30 cellular contexts compared by ENCODE assay signal in the genomic region with DNA sequence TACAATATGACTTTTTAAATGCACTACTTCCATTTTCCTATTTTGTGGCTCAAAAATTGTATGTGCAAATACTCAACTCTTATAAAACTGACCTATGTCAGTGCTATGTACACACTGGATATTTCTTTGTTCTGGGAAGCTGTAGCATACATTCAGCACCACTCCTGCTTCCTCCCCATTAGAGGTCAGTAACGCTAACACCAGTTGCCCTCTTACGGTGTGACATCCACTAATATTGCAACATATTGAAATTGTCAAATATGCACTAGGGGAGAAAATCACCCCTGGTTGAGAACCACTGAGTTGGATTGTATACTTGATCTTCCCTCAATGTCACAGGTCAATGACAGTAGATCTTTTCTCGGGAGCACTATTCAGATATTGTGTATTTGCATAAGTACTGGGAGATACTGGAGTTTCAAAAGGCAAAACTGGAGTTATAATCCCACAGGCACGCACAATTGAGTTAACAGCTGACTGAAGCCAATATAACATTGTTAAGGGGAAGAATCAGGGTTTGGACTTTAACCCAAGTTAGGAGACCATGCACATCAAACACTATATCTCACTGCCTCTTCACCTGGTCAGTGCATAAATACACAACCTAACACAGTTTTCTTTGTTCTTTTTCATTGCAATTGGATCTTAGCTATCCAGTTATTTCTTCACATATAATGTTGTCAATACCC.
"Had no signal": no experiment of that assay in that cellular context is flagged by ENCODE, and none has a peak within 500 bp of the region (broad histone marks: within the 10 kb centered on the region; RNA-seq: fewer than 3 reads in every experiment).

No MANE protein-coding gene starts in this region.

- ATAC-seq: activated CD8-positive, alpha-beta memory T cell treated with anti-CD3 and anti-CD28 coated beads, Interleukin-2, amount 10 ng/mL, durations not matched to agents 7 days and 5 days; activated T-cell treated with anti-CD3 and anti-CD28 coated beads, Interleukin-2, amount 50 U/mL, for 72 hours; activated T-helper 17 cell treated with anti-CD3 and anti-CD28 coated beads, Interleukin-2, amount 50 U/mL, for 72 hours; body of pancreas; Panc1 had no signal

- H3K36me3 Mint-ChIP-seq: activated CD8-positive, alpha-beta memory T cell treated with anti-CD3 and anti-CD28 coated beads, Interleukin-2, amount 10 ng/mL, durations not matched to agents 7 days and 5 days; activated naive CD8-positive, alpha-beta T cell treated with anti-CD3 and anti-CD28 coated beads for 36 hours had no signal

- H3K4me1 Mint-ChIP-seq: activated CD4-positive, alpha-beta memory T cell treated with anti-CD3 and anti-CD28 coated beads, Interleukin-2, amount 10 ng/mL, durations not matched to agents 7 days and 5 days; activated CD8-positive, alpha-beta memory T cell treated with anti-CD3 and anti-CD28 coated beads, Interleukin-2, amount 10 ng/mL, durations not matched to agents 7 days and 5 days; activated naive CD8-positive, alpha-beta T cell treated with anti-CD3 and anti-CD28 coated beads for 36 hours; activated T-helper 17 cell treated with anti-CD3 and anti-CD28 coated beads, Interleukin-2, amount 50 U/mL, for 72 hours had no signal

- H3K4me3 Mint-ChIP-seq: activated CD4-positive, alpha-beta memory T cell treated with anti-CD3 and anti-CD28 coated beads, Interleukin-2, amount 10 ng/mL, durations not matched to agents 7 days and 5 days; activated CD8-positive, alpha-beta memory T cell treated with anti-CD3 and anti-CD28 coated beads, Interleukin-2, amount 10 ng/mL, durations not matched to agents 7 days and 5 days; activated naive CD8-positive, alpha-beta T cell treated with anti-CD3 and anti-CD28 coated beads for 36 hours; activated T-cell treated with anti-CD3 and anti-CD28 coated beads, Interleukin-2, amount 50 U/mL, for 72 hours; activated T-helper 17 cell treated with anti-CD3 and anti-CD28 coated beads, Interleukin-2, amount 50 U/mL, for 72 hours had no signal

- DNase-seq: activated CD4-positive, alpha-beta memory T cell treated with anti-CD3 and anti-CD28 coated beads, Interleukin-2, amount 10 ng/mL, durations not matched to agents 7 days and 5 days; activated CD4-positive, alpha-beta T cell treated with anti-CD3 and anti-CD28 coated beads for 1 hour; activated CD4-positive, alpha-beta T cell treated with anti-CD3 and anti-CD28 coated beads for 48 hours; activated CD4-positive, CD25-positive, alpha-beta regulatory T cell; activated CD8-positive, alpha-beta memory T cell treated with anti-CD3 and anti-CD28 coated beads for 24 hours; activated CD8-positive, alpha-beta memory T cell treated with anti-CD3 and anti-CD28 coated beads, Interleukin-2, amount 10 ng/mL, durations not matched to agents 7 days and 5 days; activated CD8-positive, alpha-beta memory T cell treated with anti-CD3 and anti-CD28 coated beads, Interleukin-2, amount 50 U/mL, for 48 hours; activated effector memory CD4-positive, alpha-beta T cell treated with anti-CD3 and anti-CD28 coated beads, Interleukin-2, amount 50 U/mL, for 16 hours; activated naive CD4-positive, alpha-beta T cell; activated naive CD4-positive, alpha-beta T cell treated with anti-CD3 and anti-CD28 coated beads, Interleukin-2, amount 50 U/mL, for 16 hours; activated naive CD8-positive, alpha-beta T cell treated with anti-CD3 and anti-CD28 coated beads for 36 hours; activated T-cell treated with anti-CD3 and anti-CD28 coated beads, Interleukin-2, amount 50 U/mL, for 1 hour; activated T-cell treated with anti-CD3 and anti-CD28 coated beads, Interleukin-2, amount 50 U/mL, for 72 hours; body of pancreas; cerebellar nuclear complex; MG63; NCI-H1048; NCI-H1105 treated with DMSO at 0.1 percent for 48 hours; NCI-H1436; NCI-H1694; NCI-H1930; NCI-H2081 treated with DMSO at 0.1 percent for 48 hours; NCI-H446 treated with DMSO at 0.1 percent for 48 hours; NCI-H524; SHP77; SJCRH30; T1000; WERI-Rb-1 had no signal

- H3K27me3 Mint-ChIP-seq: activated CD4-positive, alpha-beta memory T cell treated with anti-CD3 and anti-CD28 coated beads, Interleukin-2, amount 10 ng/mL, durations not matched to agents 7 days and 5 days; activated CD8-positive, alpha-beta memory T cell treated with anti-CD3 and anti-CD28 coated beads, Interleukin-2, amount 10 ng/mL, durations not matched to agents 7 days and 5 days; activated naive CD8-positive, alpha-beta T cell treated with anti-CD3 and anti-CD28 coated beads for 36 hours; activated T-helper 17 cell treated with anti-CD3 and anti-CD28 coated beads, Interleukin-2, amount 50 U/mL, for 72 hours had no signal

- H3K9me3 Mint-ChIP-seq: activated CD4-positive, alpha-beta memory T cell treated with anti-CD3 and anti-CD28 coated beads, Interleukin-2, amount 10 ng/mL, durations not matched to agents 7 days and 5 days had no signal

- H3K27ac Mint-ChIP-seq: activated CD4-positive, alpha-beta memory T cell treated with anti-CD3 and anti-CD28 coated beads, Interleukin-2, amount 10 ng/mL, durations not matched to agents 7 days and 5 days; activated CD8-positive, alpha-beta memory T cell treated with anti-CD3 and anti-CD28 coated beads, Interleukin-2, amount 10 ng/mL, durations not matched to agents 7 days and 5 days; activated naive CD8-positive, alpha-beta T cell treated with anti-CD3 and anti-CD28 coated beads for 36 hours; activated T-cell treated with anti-CD3 and anti-CD28 coated beads, Interleukin-2, amount 50 U/mL, for 72 hours; activated T-helper 17 cell treated with anti-CD3 and anti-CD28 coated beads, Interleukin-2, amount 50 U/mL, for 72 hours had no signal
